Comparison of ENCODE assay signal across 9 cellular contexts in the genomic region with DNA sequence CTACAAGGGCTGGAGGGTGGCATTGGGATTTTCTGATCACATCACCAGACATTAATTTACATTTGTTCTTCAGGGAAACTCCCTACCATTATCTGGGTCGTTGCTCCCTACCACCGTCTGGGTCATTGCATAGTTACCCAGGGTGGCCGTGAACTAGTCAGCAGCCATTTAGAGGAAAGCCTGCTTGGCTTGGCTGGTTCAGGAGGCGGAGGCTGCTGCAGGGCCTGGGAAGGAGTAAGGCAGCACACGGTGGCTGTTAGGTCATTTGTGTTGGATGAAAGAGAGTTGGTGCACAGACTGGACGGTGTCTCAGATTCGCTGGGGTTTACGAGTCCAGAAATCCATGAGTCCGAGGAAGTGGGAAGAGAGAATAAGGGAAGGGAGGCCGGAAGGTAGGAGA. TPM values are rescaled to one million over a fixed set of nuclear protein-coding genes. Genes with fewer than 3 reads are reported as not detected.
A peak's percentile ranks its signal among the peaks of the same experiment; 100 is the strongest.
DNase-seq lines count a peak whose midpoint lies in the region; ATAC-seq, FAIRE-seq and TF ChIP-seq lines count a peak whose summit lies in the region.
"Had no signal": no experiment of that assay in that cellular context is flagged by ENCODE, and none has a peak within 500 bp of the region (broad histone marks: within the 10 kb centered on the region; RNA-seq: fewer than 3 reads in every experiment).

No MANE protein-coding gene starts in this region.

- TF ChIP-seq CTCF in mesothelial cell of epicardium (IDR thresholded peaks at IDR 0.05; ENCODE audit: unreplicated experiment) = no peak
- no peak for TF ChIP-seq CTCF in transverse colon (IDR thresholded peaks at IDR 0.05)
- no peak for TF ChIP-seq CTCF in D721Med (IDR thresholded peaks at IDR 0.05; ENCODE audit: insufficient read depth, missing control alignments)

- H3K27me3 ChIP-seq in transverse colon = no peaks in the 10 kb centered on the region

- H3K36me3 ChIP-seq in transverse colon = no peaks in the 10 kb centered on the region

- H3K27ac ChIP-seq in transverse colon = no peak overlapping the region
- H3K27ac ChIP-seq: KMS-11 had no signal

- no peak overlapping the region for H3K4me3 Mint-ChIP-seq in mesothelial cell of epicardium

- peaks cover 51% of the 10 kb centered on the region for H3K4me1 Mint-ChIP-seq in mesothelial cell of epicardium

- intact Hi-C loops in transverse colon (cut with DNase I; ENCODE audit: low total_unique reads) = no loop called here

- 53 to 60% methylated on average over 7 to 10 of the region's 10 CpGs for WGBS in transverse colon (ENCODE audit: low coverage in 1 of 2), 2 donors

- no peak for DNase-seq in mesothelial cell of epicardium (ENCODE audit: low spot score in 2 of 2, unreplicated experiment in 2 of 2)
- DNase-seq in transverse colon = no peak
- DNase-seq in D721Med (ENCODE audit: insufficient read length, low spot score) = no peak
- DNase-seq in KBM-7 = no peak
- no peak for DNase-seq in SIG-M5 (lab: John Stamatoyannopoulos, UW)

- H3K9me3 Mint-ChIP-seq in mesothelial cell of epicardium = no peaks in the 10 kb centered on the region

- ATAC-seq in GM18502 (IDR thresholded peaks at IDR 0.05; ENCODE audit: poor library complexity, unreplicated experiment) (peak; percentile 55), GM21619 (IDR thresholded peaks at IDR 0.05; ENCODE audit: unreplicated experiment) (peak; percentile 48)

- peaks cover 7 to 49% (median 20%) of the 10 kb centered on the region in 4 donors for H3K4me1 ChIP-seq in transverse colon

- FAIRE-seq in D721Med (lab: Jason Lieb, UNC) = no peak

- no peaks in the 10 kb centered on the region for H3K27me3 Mint-ChIP-seq in mesothelial cell of epicardium (ENCODE audit: low read depth)

- TF ChIP-seq POLR2A in transverse colon (IDR thresholded peaks at IDR 0.05) = no peak

- H3K27ac Mint-ChIP-seq in mesothelial cell of epicardium = peak overlapping the region; percentile 54

- peaks cover 3% of the 10 kb centered on the region for H3K36me3 Mint-ChIP-seq in mesothelial cell of epicardium

- in situ Hi-C loops in transverse colon (cut with MboI; ENCODE audit: low pct_ligation_motif_present in 1 of 4, low pct_unique_long_range_greater_than_20kb in 1 of 4, low sequenced_read_pairs in 3 of 4) = no loop called here
- in situ Hi-C loops in KBM-7 (cut with MboI; ENCODE audit: low pct_unique_long_range_greater_than_20kb, low sequenced_read_pairs) = no loop called here

- no peak for TF ChIP-seq EP300 in transverse colon (IDR thresholded peaks at IDR 0.05; ENCODE audit: low read depth)

- no peaks in the 10 kb centered on the region for H3K9me3 ChIP-seq in transverse colon

- H3K4me3 ChIP-seq in transverse colon = no peak overlapping the region

TF ChIP-seq in PFSK-1, 5 proteins besides CTCF, POLR2A, EP300 and RAD21:
- peak; percentile 77; the same call in 1 of the 2 replicates for TF ChIP-seq SIN3A (IDR thresholded peaks at IDR 0.05; ENCODE audit: borderline replicate concordance, insufficient read depth, low read length)
- TF ChIP-seq TAF1 (IDR thresholded peaks at IDR 0.05; ENCODE audit: borderline replicate concordance, insufficient read depth, low read length) = peak; percentile 54; the same call in 1 of the 2 replicates
- TF ChIP-seq FOXP2 (optimal IDR thresholded peaks at IDR 0.05; ENCODE audit: borderline replicate concordance, extremely low read depth, extremely low read length, insufficient read depth) = peak; percentile 12
- TF ChIP-seq POLR2AphosphoS5 (IDR thresholded peaks at IDR 0.05; ENCODE audit: low read depth, low read length) = 0 out of 2 replicates have a peak, but pooled peaks have one; percentile 61
- TF ChIP-seq, protein P1, sequence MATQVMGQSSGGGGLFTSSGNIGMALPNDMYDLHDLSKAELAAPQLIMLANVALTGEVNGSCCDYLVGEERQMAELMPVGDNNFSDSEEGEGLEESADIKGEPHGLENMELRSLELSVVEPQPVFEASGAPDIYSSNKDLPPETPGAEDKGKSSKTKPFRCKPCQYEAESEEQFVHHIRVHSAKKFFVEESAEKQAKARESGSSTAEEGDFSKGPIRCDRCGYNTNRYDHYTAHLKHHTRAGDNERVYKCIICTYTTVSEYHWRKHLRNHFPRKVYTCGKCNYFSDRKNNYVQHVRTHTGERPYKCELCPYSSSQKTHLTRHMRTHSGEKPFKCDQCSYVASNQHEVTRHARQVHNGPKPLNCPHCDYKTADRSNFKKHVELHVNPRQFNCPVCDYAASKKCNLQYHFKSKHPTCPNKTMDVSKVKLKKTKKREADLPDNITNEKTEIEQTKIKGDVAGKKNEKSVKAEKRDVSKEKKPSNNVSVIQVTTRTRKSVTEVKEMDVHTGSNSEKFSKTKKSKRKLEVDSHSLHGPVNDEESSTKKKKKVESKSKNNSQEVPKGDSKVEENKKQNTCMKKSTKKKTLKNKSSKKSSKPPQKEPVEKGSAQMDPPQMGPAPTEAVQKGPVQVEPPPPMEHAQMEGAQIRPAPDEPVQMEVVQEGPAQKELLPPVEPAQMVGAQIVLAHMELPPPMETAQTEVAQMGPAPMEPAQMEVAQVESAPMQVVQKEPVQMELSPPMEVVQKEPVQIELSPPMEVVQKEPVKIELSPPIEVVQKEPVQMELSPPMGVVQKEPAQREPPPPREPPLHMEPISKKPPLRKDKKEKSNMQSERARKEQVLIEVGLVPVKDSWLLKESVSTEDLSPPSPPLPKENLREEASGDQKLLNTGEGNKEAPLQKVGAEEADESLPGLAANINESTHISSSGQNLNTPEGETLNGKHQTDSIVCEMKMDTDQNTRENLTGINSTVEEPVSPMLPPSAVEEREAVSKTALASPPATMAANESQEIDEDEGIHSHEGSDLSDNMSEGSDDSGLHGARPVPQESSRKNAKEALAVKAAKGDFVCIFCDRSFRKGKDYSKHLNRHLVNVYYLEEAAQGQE (IDR thresholded peaks at IDR 0.05; ENCODE audit: insufficient read depth in 1 of 2, low read depth in 2 of 2, low read length in 2 of 2) = no peak

RNA-seq across cellular contexts. Expression of a gene that starts 17.8 kb away (rescaled TPM):
- polyA plus RNA-seq in PFSK-1 (2012; ENCODE audit: insufficient read length, low read depth) = 36.6 TPM
- total RNA-seq in mesothelial cell of epicardium (137 to 155 TPM (median 143 TPM) in 3 replicates), transverse colon (100 to 1,000 TPM in 2 of 4 donors, 10 to 100 TPM in 2; 87.1 to 194 (median 115) TPM)
